Comparison of ENCODE assay signal across 11 cellular contexts in the genomic region with DNA sequence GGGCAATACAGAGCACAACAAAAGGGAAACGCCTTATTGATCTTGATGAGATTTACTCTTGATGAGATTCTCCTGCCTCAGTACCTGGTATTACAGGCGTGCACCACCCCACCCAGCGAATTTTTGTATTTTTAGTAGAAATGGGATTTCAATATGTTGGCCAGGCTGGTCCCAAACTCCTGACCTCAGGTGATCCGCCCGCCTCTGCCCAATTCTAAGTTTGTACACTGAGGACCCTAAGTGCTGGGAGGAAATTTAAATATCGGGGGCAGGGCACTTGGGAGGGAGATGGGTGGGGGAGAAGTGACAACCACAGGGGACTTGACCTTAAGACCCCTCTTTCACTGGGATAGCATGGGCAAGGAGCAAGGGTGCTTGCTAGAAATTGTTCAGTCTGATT. TPM values are rescaled to one million over a fixed set of nuclear protein-coding genes. Genes with fewer than 3 reads are reported as not detected.
DNase-seq lines count a peak whose midpoint lies in the region; ATAC-seq, FAIRE-seq and TF ChIP-seq lines count a peak whose summit lies in the region.
"Had no signal": no experiment of that assay in that cellular context is flagged by ENCODE, and none has a peak within 500 bp of the region (broad histone marks: within the 10 kb centered on the region; RNA-seq: fewer than 3 reads in every experiment).

No MANE protein-coding gene starts in this region.

- POLR2A ChIA-PET in K562 (lab: Yijun Ruan, JAX), result interaction anchor here (1.3 to 5.3 kb wide), 6 partner anchors 9 to 68 kb away, joined by 3 to 73 read pairs (median 7); no protein-coding TSS in a partner anchor

- H3K9ac ChIP-seq in HUES48 (ENCODE audit: low read depth, low read length), result no peak overlapping the region
- H3K9ac ChIP-seq in K562 (ENCODE audit: insufficient read depth in 1 of 2, low read depth in 2 of 2, low read length in 2 of 2), result peak overlapping the region; percentile 34 to 96; a peak in 3 of 4 replicates

- peak overlapping the region; percentile 89 for H3K4me2 ChIP-seq in K562 (ENCODE audit: insufficient read depth, low read length)

- H3K4me1 ChIP-seq in BE2C (peaks cover 4% of the 10 kb centered on the region; the same call in 1 of the 2 replicates), HUES48 (ENCODE audit: control insufficient read depth, insufficient read depth, low read length) (peaks cover 19% of the 10 kb centered on the region), K562 (replicated peaks in 1 of 2; ENCODE audit: control insufficient read depth in 2 of 2, insufficient read depth in 2 of 2, low read length in 2 of 2) (peaks cover 58 to 62% of the 10 kb centered on the region in 2 experiments; a peak in 4 of 5 replicates), foreskin keratinocyte (peaks cover 7% of the 10 kb centered on the region)

- peaks cover 14 to 38% of the 10 kb centered on the region in 2 donors for H3K36me3 Mint-ChIP-seq in naive B cell

- H2AFZ ChIP-seq in K562 (ENCODE audit: low read depth, low read length), result no peak overlapping the region

- peak overlapping the region; percentile 100 for H3K27ac ChIP-seq in HUES48 (ENCODE audit: low read depth, low read length)
- peak overlapping the region; percentile 96 for H3K27ac ChIP-seq in K562 (ENCODE audit: extremely low read depth, low read depth, low read length)
- no peak overlapping the region for H3K27ac ChIP-seq in foreskin keratinocyte

- no peak for TF ChIP-seq POLR2A in K562 (conservative IDR thresholded peaks at IDR 0.05)

- ATAC-seq in K562, result no peak
- no peak for ATAC-seq in naive B cell (ENCODE audit: low read depth in 2 of 2)
- no peak for ATAC-seq in GM19328 (IDR thresholded peaks at IDR 0.05; ENCODE audit: unreplicated experiment)
- ATAC-seq in foreskin keratinocyte, result no peak

- CTCF ChIA-PET in K562 (lab: Yijun Ruan, JAX; ENCODE audit: low intra/inter-chr PET ratio), result no interaction called here

- TF ChIP-seq EP300 in K562 (IDR thresholded peaks at IDR 0.05; ENCODE audit: low read length), result no peak

- in situ Hi-C loops in K562 (cut with MboI), result loop anchor here (5.0 kb wide), 1 partner anchor 57 kb away; no protein-coding TSS in a partner anchor

- no peaks in the 10 kb centered on the region for H3K9me3 ChIP-seq in BE2C
- no peaks in the 10 kb centered on the region for H3K9me3 ChIP-seq in HUES48 (ENCODE audit: control insufficient read depth, insufficient read depth, low read length)
- no peaks in the 10 kb centered on the region for H3K9me3 ChIP-seq in K562 (replicated peaks; ENCODE audit: control insufficient read depth, insufficient read depth, low read depth, low read length)

- no peaks in the 10 kb centered on the region for H3K27me3 Mint-ChIP-seq in naive B cell

- intact Hi-C loops in K562 (cut with micrococcal nuclease), result loop anchor here (5.0 kb wide), 1 partner anchor 48 kb away; no protein-coding TSS in a partner anchor

- DNase-seq in BE2C, result no peak
- DNase-seq in K562 (ENCODE audit: extremely low read depth in 1 of 4, low spot score in 3 of 4), result peak in 2 of 4 experiments; percentile 22 to 23
- DNase-seq in naive B cell, result no peak
- DNase-seq in COR-L47 (lab: John Stamatoyannopoulos, UW), result no peak
- no peak for DNase-seq in hepatic stellate cell (ENCODE audit: low spot score)
- no peak for DNase-seq in foreskin keratinocyte

- H3K4me1 Mint-ChIP-seq in naive B cell, result peaks cover 52 to 67% (median 65%) of the 10 kb centered on the region in 3 donors

- H3K27me3 ChIP-seq in BE2C (no peaks in the 10 kb centered on the region), HUES48 (ENCODE audit: control insufficient read depth, insufficient read depth, low read length) (no peaks in the 10 kb centered on the region), K562 (ENCODE audit: control insufficient read depth in 2 of 2, insufficient read depth in 2 of 2, low read length in 2 of 2) (no peaks in the 10 kb centered on the region), foreskin keratinocyte (no peaks in the 10 kb centered on the region)

- H3K9me3 Mint-ChIP-seq in naive B cell, result no peaks in the 10 kb centered on the region

- peak overlapping the region in 7 of 8 donors; percentile 15 to 93 (median 57) for H3K4me3 Mint-ChIP-seq in naive B cell

- 61% methylated on average over 6 of the region's 6 CpGs for WGBS in K562 (ENCODE audit: insufficient coverage, low coverage, missing lambda C conversion rate)

- H3K27ac Mint-ChIP-seq in naive B cell, result peak overlapping the region; percentile 36 to 97 (median 95)

- H3K79me2 ChIP-seq in K562 (ENCODE audit: control insufficient read depth, insufficient read depth, low read length), result peaks cover 97% of the 10 kb centered on the region

- TF ChIP-seq CTCF in BE2C (IDR thresholded peaks at IDR 0.05; ENCODE audit: low read depth, low read length) (no peak), K562 (IDR thresholded peaks at IDR 0.05 in 2 of 3, conservative IDR thresholded peaks at IDR 0.05 in 1 of 3; ENCODE audit: insufficient read depth in 2 of 3, low read depth in 1 of 3, low read length in 3 of 3) (no peak), foreskin keratinocyte (conservative IDR thresholded peaks at IDR 0.05) (no peak)

- peaks cover 8% of the 10 kb centered on the region for H3K9me1 ChIP-seq in K562 (ENCODE audit: control insufficient read depth, insufficient read depth, low read length)

- peaks cover 74% of the 10 kb centered on the region for H3K36me3 ChIP-seq in BE2C
- peaks cover 64% of the 10 kb centered on the region for H3K36me3 ChIP-seq in HUES48 (ENCODE audit: control insufficient read depth, insufficient read depth, low read length)
- H3K36me3 ChIP-seq in K562 (ENCODE audit: control insufficient read depth, insufficient read depth, low read length), result peaks cover 85% of the 10 kb centered on the region

- H3K4me3 ChIP-seq in BE2C (ENCODE audit: low read depth, low read length) (peak overlapping the region; percentile 80), HUES48 (ENCODE audit: low read depth, low read length) (peak overlapping the region; percentile 92), K562 (peak overlapping the region; percentile 65)

- BruUV-seq in K562 (replicated peaks; lab: Mats Ljungman, UMichigan), result no TSS peak

- no peak for FAIRE-seq in K562 (lab: Jason Lieb, UNC)

- no peak for TF ChIP-seq RAD21 in K562 (CRISPR knock-in tag; conservative IDR thresholded peaks at IDR 0.05 in 1 of 2, IDR thresholded peaks at IDR 0.05 in 1 of 2)

- peaks cover 69% of the 10 kb centered on the region for H4K20me1 ChIP-seq in K562 (replicated peaks; ENCODE audit: control insufficient read depth, insufficient read depth, low read length)

RNA-seq across cellular contexts. Expression of gene HNRNPF, which starts 14.1 kb away (rescaled TPM):
- 240 TPM for polyA plus RNA-seq in BE2C (2012; ENCODE audit: insufficient read depth, insufficient read length, low read depth)
- 85.6 and 109 TPM in 2 replicates for total RNA-seq in K562 (2011; cell fraction: chromatin; rRNA removed; ENCODE audit: low replicate concordance)
- 72.0 and 75.3 TPM in 2 replicates for total RNA-seq in K562 (2011; cell fraction: nucleolus; rRNA removed)
- total RNA-seq in K562 (2011; cell fraction: nucleoplasm; rRNA removed), result 72.8 and 78.1 TPM in 2 replicates
- 475 and 482 TPM in 2 replicates for total RNA-seq in K562 (2014; rRNA removed)
- total RNA-seq in K562 (2014; rRNA removed; fragmentation: Illumina TruSeq; extraction: Trizol), result 350 and 367 TPM in 2 replicates
- total RNA-seq in K562 (2015; rRNA removed; fragmentation: Illumina TruSeq; extraction: Trizol), result 425 and 438 TPM in 2 replicates
- 436 and 489 TPM in 2 replicates for total RNA-seq in K562 (2021)
- 331 and 341 TPM in 2 replicates for polyA plus RNA-seq in K562 (2011; rRNA removed)
- polyA plus RNA-seq in K562 (2011; cell fraction: cytosol; rRNA removed), result 281 and 294 TPM in 2 replicates
- 122 and 160 TPM in 2 replicates for polyA plus RNA-seq in K562 (2011; cell fraction: nucleus; rRNA removed)
- polyA plus RNA-seq in K562 (2012), result 322 and 499 TPM in 2 replicates
- 450 and 461 TPM in 2 replicates for polyA plus RNA-seq in K562 (2014; fragmentation: Illumina TruSeq; extraction: Trizol)
- 100 to 1,000 TPM; 192 to 289 TPM for polyA plus RNA-seq in K562 (2014; fragmentation: Nextera tagmentation; extraction: Ambion mirVana)
- polyA plus RNA-seq in K562 (2014; rRNA removed), result 390 and 416 TPM in 2 replicates
- 441 and 450 TPM in 2 replicates for polyA minus RNA-seq in K562 (2011; rRNA and poly(A)+ RNA removed)
- 190 and 194 TPM in 2 replicates for polyA minus RNA-seq in K562 (2011; cell fraction: cytosol; rRNA and poly(A)+ RNA removed)
- 39.4 and 62.3 TPM in 2 replicates for polyA minus RNA-seq in K562 (2011; cell fraction: nucleus; rRNA and poly(A)+ RNA removed)
- polyA plus RNA-seq in naive B cell (ENCODE audit: low read depth in 6 of 6), result 100 to 1,000 TPM; 166 to 228 (median 215) TPM
- 267 and 292 TPM in 2 replicates for total RNA-seq in foreskin keratinocyte
- 155 and 182 TPM in 2 replicates for polyA plus RNA-seq in foreskin keratinocyte

RNA-seq across cellular contexts. Expression of gene FXYD4, which starts 23.4 kb away (rescaled TPM):
- not detected for polyA plus RNA-seq in BE2C (2012; ENCODE audit: insufficient read depth, insufficient read length, low read depth)
- total RNA-seq in K562 (2011; cell fraction: chromatin; rRNA removed; ENCODE audit: low replicate concordance), result not detected in 2 replicates
- not detected in 2 replicates for total RNA-seq in K562 (2011; cell fraction: nucleolus; rRNA removed)
- not detected in 2 replicates for total RNA-seq in K562 (2011; cell fraction: nucleoplasm; rRNA removed)
- total RNA-seq in K562 (2014; rRNA removed) (not detected in 2 replicates), K562 (2014; rRNA removed; fragmentation: Illumina TruSeq; extraction: Trizol) (not detected in 2 replicates), K562 (2015; rRNA removed; fragmentation: Illumina TruSeq; extraction: Trizol) (not detected in 2 replicates), K562 (2021) (not detected in 2 replicates), foreskin keratinocyte (not detected in 2 replicates)
- polyA plus RNA-seq in K562 (2011; rRNA removed) (not detected in 2 replicates), K562 (2014; fragmentation: Illumina TruSeq; extraction: Trizol) (not detected in 2 replicates), K562 (2014; fragmentation: Nextera tagmentation; extraction: Ambion mirVana) (not detected), K562 (2014; rRNA removed) (0.94 TPM in 1 of 2 replicates, not detected in the other), naive B cell (ENCODE audit: low read depth in 6 of 6) (not detected), foreskin keratinocyte (not detected in 2 replicates)
- 0.07 TPM in 1 of 2 replicates, not detected in the other for polyA plus RNA-seq in K562 (2011; cell fraction: cytosol; rRNA removed)
- not detected in 2 replicates for polyA plus RNA-seq in K562 (2011; cell fraction: nucleus; rRNA removed)
- polyA plus RNA-seq in K562 (2012), result 0.37 TPM in 1 of 2 replicates, not detected in the other
- not detected in 2 replicates for polyA minus RNA-seq in K562 (2011; rRNA and poly(A)+ RNA removed)
- polyA minus RNA-seq in K562 (2011; cell fraction: cytosol; rRNA and poly(A)+ RNA removed), result not detected in 2 replicates
- polyA minus RNA-seq in K562 (2011; cell fraction: nucleus; rRNA and poly(A)+ RNA removed), result not detected in 2 replicates
- total RNA-seq: Daoy; dermis microvascular lymphatic vessel endothelial cell; T-helper 1 cell treated with Interleukin-12 subunit alpha and Interleukin-12 subunit beta and Interleukin-4 antibody, amounts not matched to agents 30 ng/mL and 1 ng/mL, for 36 hours had no signal

RNA-seq across cellular contexts. Expression of gene ZNF487, which starts 42.0 kb away (rescaled TPM):
- 0.74 TPM for polyA plus RNA-seq in BE2C (2012; ENCODE audit: insufficient read depth, insufficient read length, low read depth)
- 4.8 and 7.6 TPM in 2 replicates for total RNA-seq in K562 (2011; cell fraction: chromatin; rRNA removed; ENCODE audit: low replicate concordance)
- 4.8 and 5.1 TPM in 2 replicates for total RNA-seq in K562 (2011; cell fraction: nucleolus; rRNA removed)
- 5.8 and 8.5 TPM in 2 replicates for total RNA-seq in K562 (2011; cell fraction: nucleoplasm; rRNA removed)
- total RNA-seq in K562 (2014; rRNA removed) (2.7 and 3.2 TPM in 2 replicates), K562 (2014; rRNA removed; fragmentation: Illumina TruSeq; extraction: Trizol) (4.1 and 4.3 TPM in 2 replicates), K562 (2015; rRNA removed; fragmentation: Illumina TruSeq; extraction: Trizol) (3.7 and 4.3 TPM in 2 replicates), K562 (2021) (1.9 and 3.5 TPM in 2 replicates), foreskin keratinocyte (2.7 and 3.0 TPM in 2 replicates)
- polyA plus RNA-seq in K562 (2011; rRNA removed) (5.5 and 5.9 TPM in 2 replicates), K562 (2014; fragmentation: Illumina TruSeq; extraction: Trizol) (4.1 and 4.2 TPM in 2 replicates), K562 (2014; fragmentation: Nextera tagmentation; extraction: Ambion mirVana) (1 to 10 TPM; 6.1 to 6.5 TPM), K562 (2014; rRNA removed) (3.2 and 3.7 TPM in 2 replicates), naive B cell (ENCODE audit: low read depth in 6 of 6) (10 to 100 TPM in 2 of 6 donors, 1 to 10 TPM in 4; 5.6 to 18.3 (median 9.2) TPM), foreskin keratinocyte (1.5 and 2.3 TPM in 2 replicates)
- polyA plus RNA-seq in K562 (2011; cell fraction: cytosol; rRNA removed), result 4.7 and 4.9 TPM in 2 replicates
- 2.3 and 3.1 TPM in 2 replicates for polyA plus RNA-seq in K562 (2011; cell fraction: nucleus; rRNA removed)
- 2.6 and 6.6 TPM in 2 replicates for polyA plus RNA-seq in K562 (2012)
- polyA minus RNA-seq in K562 (2011; rRNA and poly(A)+ RNA removed), result 1.4 and 1.7 TPM in 2 replicates
- polyA minus RNA-seq in K562 (2011; cell fraction: cytosol; rRNA and poly(A)+ RNA removed), result 1.3 and 1.7 TPM in 2 replicates
- polyA minus RNA-seq in K562 (2011; cell fraction: nucleus; rRNA and poly(A)+ RNA removed), result 1.3 and 2.7 TPM in 2 replicates
